11 cellular contexts compared by ENCODE assay signal in the genomic region with DNA sequence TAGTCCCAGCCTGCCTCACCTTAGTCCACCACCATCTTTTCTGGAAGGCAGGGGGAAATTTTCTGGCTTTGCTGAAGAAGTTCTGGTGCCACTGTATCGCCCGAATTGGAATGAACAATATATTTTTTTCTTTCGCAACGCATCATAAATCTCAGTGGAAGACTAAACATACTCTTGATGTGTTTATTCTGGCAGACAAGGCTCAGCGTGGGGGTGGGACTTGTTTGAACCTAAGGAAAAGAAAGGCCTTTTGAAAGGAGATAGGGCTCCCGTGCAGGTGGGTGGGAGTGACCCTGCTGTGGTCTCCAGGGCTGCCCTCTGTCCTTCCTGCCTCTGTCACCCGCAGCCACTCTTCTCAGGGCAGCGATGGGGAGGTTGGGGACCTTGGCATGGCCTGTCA. TPM values are rescaled to one million over a fixed set of nuclear protein-coding genes. Genes with fewer than 3 reads are reported as not detected.
DNase-seq lines count a peak whose midpoint lies in the region; ATAC-seq and TF ChIP-seq lines count a peak whose summit lies in the region.
"Had no signal": no experiment of that assay in that cellular context is flagged by ENCODE, and none has a peak within 500 bp of the region (broad histone marks: within the 10 kb centered on the region; RNA-seq: fewer than 3 reads in every experiment).

No MANE protein-coding gene starts in this region.

- H3K4me2 ChIP-seq in MM.1S (ENCODE audit: low read depth, low read length): no peak overlapping the region

- H3K9me2 ChIP-seq in MM.1S (replicated peaks; ENCODE audit: insufficient read depth, low read length): no peaks in the 10 kb centered on the region

- peak overlapping the region; percentile 97 for H3K27ac Mint-ChIP-seq in CD8-positive, alpha-beta T cell
- peak overlapping the region; percentile 87 for H3K27ac Mint-ChIP-seq in activated naive CD8-positive, alpha-beta T cell treated with anti-CD3 and anti-CD28 coated beads for 36 hours
- peak overlapping the region; percentile 56 to 94 (median 90) for H3K27ac Mint-ChIP-seq in naive thymus-derived CD4-positive, alpha-beta T cell

- H3F3A ChIP-seq in MM.1S (ENCODE audit: insufficient read depth, low read length): no peaks in the 10 kb centered on the region

- no peaks in the 10 kb centered on the region for H3K36me3 ChIP-seq in CD8-positive, alpha-beta T cell (ENCODE audit: insufficient read depth, low read length)
- H3K36me3 ChIP-seq in naive thymus-derived CD4-positive, alpha-beta T cell (ENCODE audit: control insufficient read depth in 2 of 3, insufficient read depth in 3 of 3, low read length in 3 of 3): peaks cover 0 to 23% (median 0%) of the 10 kb centered on the region in 3 experiments
- H3K36me3 ChIP-seq in MM.1S (replicated peaks; ENCODE audit: insufficient read depth, low read length) (peaks cover 3% of the 10 kb centered on the region; the same call in 1 of the 2 replicates), transverse colon (no peaks in the 10 kb centered on the region)
- H3K36me3 ChIP-seq: ovary had no signal

- POLR2A ChIA-PET in CD8-positive, alpha-beta T cell (lab: Charles Lee): no interaction called here
- POLR2A ChIA-PET in naive thymus-derived CD4-positive, alpha-beta T cell (lab: Charles Lee): interaction anchor here (1.0 to 1.3 kb wide), 4 partner anchors 11 to 42 kb away, joined by 3 to 5 read pairs (median 4); a partner anchor contains a TSS

- DNase-seq in CD8-positive, alpha-beta T cell: no peak
- no peak for DNase-seq in activated naive CD8-positive, alpha-beta T cell treated with anti-CD3 and anti-CD28 coated beads for 36 hours
- DNase-seq in naive thymus-derived CD4-positive, alpha-beta T cell: no peak
- DNase-seq in RKO (ENCODE audit: low spot score) (no peak), MM.1S (no peak), transverse colon (no peak)
- DNase-seq: activated T-cell treated with anti-CD3 and anti-CD28 coated beads, Interleukin-2, amount 50 U/mL, for 48 hours; kidney; ovary had no signal

- in situ Hi-C loops in transverse colon (cut with MboI; ENCODE audit: low pct_ligation_motif_present in 1 of 4, low pct_unique_long_range_greater_than_20kb in 1 of 4, low sequenced_read_pairs in 3 of 4): no loop called here

- WGBS in transverse colon (ENCODE audit: low coverage in 1 of 2), 2 donors: 27 to 29% methylated on average over 3 to 8 of the region's 8 CpGs

- no peaks in the 10 kb centered on the region for H4K20me1 ChIP-seq in MM.1S (ENCODE audit: insufficient read depth, low read length)

- intact Hi-C loops in CD8-positive, alpha-beta T cell (cut with DNase I, micrococcal nuclease): no loop called here
- intact Hi-C loops in naive thymus-derived CD4-positive, alpha-beta T cell (cut with micrococcal nuclease): no loop called here
- intact Hi-C loops in transverse colon (cut with DNase I; ENCODE audit: low total_unique reads): loop anchor here (10.0 kb wide), 1 partner anchor 487 kb away; no protein-coding TSS in a partner anchor

- no peak overlapping the region for H3K27ac ChIP-seq in CD8-positive, alpha-beta T cell (ENCODE audit: low read depth, low read length)
- H3K27ac ChIP-seq in naive thymus-derived CD4-positive, alpha-beta T cell (ENCODE audit: low read depth, low read length): peak overlapping the region; percentile 40
- H3K27ac ChIP-seq in MM.1S (ENCODE audit: low read length): no peak overlapping the region
- peak overlapping the region in 1 of 4 donors; percentile 1 for H3K27ac ChIP-seq in transverse colon

- TF ChIP-seq RAD21 in Ishikawa (IDR thresholded peaks at IDR 0.05; ENCODE audit: low read depth): no peak

- no peak for TF ChIP-seq CTCF in CD8-positive, alpha-beta T cell (IDR thresholded peaks at IDR 0.05)
- TF ChIP-seq CTCF in MM.1S (IDR thresholded peaks at IDR 0.05; ENCODE audit: low read length): no peak
- TF ChIP-seq CTCF in transverse colon (IDR thresholded peaks at IDR 0.05): no peak

- no peak for TF ChIP-seq POLR2A in transverse colon (IDR thresholded peaks at IDR 0.05)

- no peak for TF ChIP-seq EP300 in Ishikawa (IDR thresholded peaks at IDR 0.05; ENCODE audit: borderline replicate concordance)
- no peak for TF ChIP-seq EP300 in transverse colon (IDR thresholded peaks at IDR 0.05; ENCODE audit: low read depth)

- no peak overlapping the region for H3K4me3 ChIP-seq in CD8-positive, alpha-beta T cell (ENCODE audit: low read depth, low read length)
- H3K4me3 ChIP-seq in naive thymus-derived CD4-positive, alpha-beta T cell (ENCODE audit: low read length): no peak overlapping the region
- H3K4me3 ChIP-seq in MM.1S (ENCODE audit: low read length) (no peak overlapping the region), transverse colon (no peak overlapping the region)
- H3K4me3 ChIP-seq: ovary had no signal

- CTCF ChIA-PET in CD8-positive, alpha-beta T cell (lab: Charles Lee): interaction anchor here (0.8 to 1.7 kb wide), 2 partner anchors 51 to 53 kb away, joined by 3 to 9 read pairs; no protein-coding TSS in a partner anchor
- CTCF ChIA-PET in naive thymus-derived CD4-positive, alpha-beta T cell (lab: Charles Lee): interaction anchor here (0.8 kb wide), 1 partner anchor 49 kb away, joined by 5 read pairs; no protein-coding TSS in a partner anchor

- H3K79me2 ChIP-seq in MM.1S (ENCODE audit: low read length): no peaks in the 10 kb centered on the region

- H2AFZ ChIP-seq in MM.1S (ENCODE audit: low read length): no peak overlapping the region

- no peaks in the 10 kb centered on the region for H3K27me3 Mint-ChIP-seq in CD8-positive, alpha-beta T cell (ENCODE audit: low read depth)
- no peaks in the 10 kb centered on the region for H3K27me3 Mint-ChIP-seq in activated naive CD8-positive, alpha-beta T cell treated with anti-CD3 and anti-CD28 coated beads for 36 hours
- no peaks in the 10 kb centered on the region for H3K27me3 Mint-ChIP-seq in naive thymus-derived CD4-positive, alpha-beta T cell

- H3K9me3 ChIP-seq in CD8-positive, alpha-beta T cell (ENCODE audit: low read length): no peaks in the 10 kb centered on the region
- H3K9me3 ChIP-seq in naive thymus-derived CD4-positive, alpha-beta T cell (ENCODE audit: control insufficient read depth in 2 of 3, low read length in 3 of 3): no peaks in the 10 kb centered on the region
- no peaks in the 10 kb centered on the region for H3K9me3 ChIP-seq in MM.1S (replicated peaks; ENCODE audit: insufficient read depth, low read length)
- H3K9me3 ChIP-seq in transverse colon: no peaks in the 10 kb centered on the region
- H3K9me3 ChIP-seq: ovary had no signal

- peaks cover 37% of the 10 kb centered on the region for H3K36me3 Mint-ChIP-seq in CD8-positive, alpha-beta T cell
- peaks cover 63% of the 10 kb centered on the region for H3K36me3 Mint-ChIP-seq in activated naive CD8-positive, alpha-beta T cell treated with anti-CD3 and anti-CD28 coated beads for 36 hours
- peaks cover 0 to 49% (median 15%) of the 10 kb centered on the region in 5 donors for H3K36me3 Mint-ChIP-seq in naive thymus-derived CD4-positive, alpha-beta T cell

- no peak for ATAC-seq in CD8-positive, alpha-beta T cell
- ATAC-seq in naive thymus-derived CD4-positive, alpha-beta T cell: no peak
- no peak for ATAC-seq in GM18909 (IDR thresholded peaks at IDR 0.05; ENCODE audit: poor library complexity, unreplicated experiment)

- H3K9me3 Mint-ChIP-seq in CD8-positive, alpha-beta T cell: no peaks in the 10 kb centered on the region
- H3K9me3 Mint-ChIP-seq in activated naive CD8-positive, alpha-beta T cell treated with anti-CD3 and anti-CD28 coated beads for 36 hours: no peaks in the 10 kb centered on the region
- H3K9me3 Mint-ChIP-seq in naive thymus-derived CD4-positive, alpha-beta T cell: no peaks in the 10 kb centered on the region

- no peaks in the 10 kb centered on the region for H3K27me3 ChIP-seq in CD8-positive, alpha-beta T cell (ENCODE audit: insufficient read depth, low read length)
- no peaks in the 10 kb centered on the region for H3K27me3 ChIP-seq in naive thymus-derived CD4-positive, alpha-beta T cell (ENCODE audit: control insufficient read depth in 2 of 2, insufficient read depth in 2 of 2, low read length in 2 of 2)
- no peaks in the 10 kb centered on the region for H3K27me3 ChIP-seq in MM.1S (replicated peaks; ENCODE audit: insufficient read depth, low read length)
- H3K27me3 ChIP-seq in transverse colon: no peaks in the 10 kb centered on the region
- H3K27me3 ChIP-seq: ovary had no signal

- H3K4me1 Mint-ChIP-seq in CD8-positive, alpha-beta T cell (ENCODE audit: low read depth): peaks cover 47% of the 10 kb centered on the region
- H3K4me1 Mint-ChIP-seq in activated naive CD8-positive, alpha-beta T cell treated with anti-CD3 and anti-CD28 coated beads for 36 hours: peaks cover 70% of the 10 kb centered on the region
- H3K4me1 Mint-ChIP-seq in naive thymus-derived CD4-positive, alpha-beta T cell: peaks cover 34 to 72% (median 54%) of the 10 kb centered on the region in 7 donors

- no peak overlapping the region for H3K9ac ChIP-seq in MM.1S (ENCODE audit: low read length)

- peaks cover 47% of the 10 kb centered on the region for H3K4me1 ChIP-seq in CD8-positive, alpha-beta T cell (ENCODE audit: insufficient read depth, low read length)
- H3K4me1 ChIP-seq in naive thymus-derived CD4-positive, alpha-beta T cell (ENCODE audit: control insufficient read depth in 2 of 2, insufficient read depth in 2 of 2, low read length in 2 of 2): peaks cover 39 to 47% of the 10 kb centered on the region in 2 donors
- H3K4me1 ChIP-seq in MM.1S (ENCODE audit: low read length) (no peaks in the 10 kb centered on the region), transverse colon (peaks cover 3 to 17% (median 12%) of the 10 kb centered on the region in 4 donors)

- H3K4me3 Mint-ChIP-seq in CD8-positive, alpha-beta T cell: no peak overlapping the region
- no peak overlapping the region for H3K4me3 Mint-ChIP-seq in activated naive CD8-positive, alpha-beta T cell treated with anti-CD3 and anti-CD28 coated beads for 36 hours
- H3K4me3 Mint-ChIP-seq in naive thymus-derived CD4-positive, alpha-beta T cell: peak overlapping the region in 1 of 10 donors; percentile 38

TF ChIP-seq in Ishikawa, 13 proteins besides CTCF, POLR2A, EP300 and RAD21 (continues in another document):
- TF ChIP-seq YY1 (IDR thresholded peaks at IDR 0.05; ENCODE audit: low read depth) (no peak), FOXM1 (IDR thresholded peaks at IDR 0.05; ENCODE audit: borderline replicate concordance, low read depth) (no peak)

RNA-seq across cellular contexts. Expression of a gene that starts 42.5 kb away (rescaled TPM):
- 10 to 100 TPM; 28.1 to 32.4 TPM for total RNA-seq in CD8-positive, alpha-beta T cell
- total RNA-seq in activated naive CD8-positive, alpha-beta T cell treated with anti-CD3 and anti-CD28 coated beads for 36 hours: 100 to 1,000 TPM; 339 to 343 TPM
- total RNA-seq in naive thymus-derived CD4-positive, alpha-beta T cell: 100 to 1,000 TPM in 1 of 5 experiments, 10 to 100 TPM in 4; 37.0 to 319 (median 57.2) TPM
- 10 to 100 TPM; 36.4 to 63.1 TPM for polyA plus RNA-seq in naive thymus-derived CD4-positive, alpha-beta T cell
- 10 to 100 TPM in 3 of 4 donors, 1 to 10 TPM in 1; 7.9 to 23.1 (median 14.0) TPM for total RNA-seq in transverse colon
